Comparison of ENCODE assay signal across 8 cellular contexts in the genomic region with DNA sequence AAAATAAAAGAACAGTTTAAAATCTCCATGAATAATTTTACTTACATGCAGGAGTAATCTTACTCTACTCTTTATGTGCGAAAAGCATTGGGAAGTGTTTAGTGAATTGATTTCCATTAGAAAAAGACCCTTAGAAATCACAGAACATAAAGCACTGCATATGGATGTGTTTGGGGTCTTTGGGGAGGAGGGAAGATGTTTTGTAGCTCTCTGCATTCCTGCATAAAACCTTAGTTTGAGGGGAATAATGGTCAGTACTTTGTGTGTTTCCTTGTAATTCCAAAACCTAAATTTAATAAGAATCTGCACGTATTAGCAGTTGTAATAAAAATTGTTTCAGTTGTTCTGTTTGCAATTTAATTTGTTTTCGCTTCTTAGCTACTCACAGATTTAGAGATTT.
DNase-seq lines count a peak whose midpoint lies in the region; ATAC-seq and TF ChIP-seq lines count a peak whose summit lies in the region.

No MANE protein-coding gene starts in this region.

- intact Hi-C loops in body of pancreas (cut with DNase I) = no loop called here
- intact Hi-C loops in upper lobe of right lung (cut with DNase I) = no loop called here

- H3K4me1 ChIP-seq in body of pancreas (peaks cover 18% of the 10 kb centered on the region), mesodermal cell (ENCODE audit: control insufficient read depth, insufficient read depth, low read length, poor library complexity, severe bottlenecking) (peaks cover 6% of the 10 kb centered on the region), upper lobe of right lung (peaks cover 26% of the 10 kb centered on the region)

- peak overlapping the region; percentile 99 for H3K27ac Mint-ChIP-seq in activated naive CD4-positive, alpha-beta T cell treated with anti-CD3 and anti-CD28 coated beads, Interleukin-2, amount 50 U/mL, for 24 hours

- peaks cover 7% of the 10 kb centered on the region for H3K36me3 Mint-ChIP-seq in activated naive CD4-positive, alpha-beta T cell treated with anti-CD3 and anti-CD28 coated beads, Interleukin-2, amount 50 U/mL, for 24 hours

- no peak for TF ChIP-seq POLR2A in body of pancreas (IDR thresholded peaks at IDR 0.05)

- no peak for ATAC-seq in body of pancreas
- ATAC-seq in upper lobe of right lung = no peak
- ATAC-seq in GM18861 (IDR thresholded peaks at IDR 0.05; ENCODE audit: unreplicated experiment) = no peak

- H3K9me3 Mint-ChIP-seq in activated naive CD4-positive, alpha-beta T cell treated with anti-CD3 and anti-CD28 coated beads, Interleukin-2, amount 50 U/mL, for 24 hours = no peaks in the 10 kb centered on the region

- 27 to 33% methylated on average over 3 of the region's 3 CpGs for WGBS in body of pancreas, 2 donors
- WGBS in mesodermal cell (ENCODE audit: insufficient coverage in 2 of 2), 2 experiments = no CpG with 5 or more reads among the region's 3 CpGs

- H3K4me3 Mint-ChIP-seq in activated naive CD4-positive, alpha-beta T cell treated with anti-CD3 and anti-CD28 coated beads, Interleukin-2, amount 50 U/mL, for 24 hours = peak overlapping the region; percentile 97

- H3K36me3 ChIP-seq in body of pancreas (replicated peaks in 1 of 2; ENCODE audit: insufficient read depth in 1 of 2, low read depth in 2 of 2) (peaks cover 0 to 4% of the 10 kb centered on the region in 2 donors), mesodermal cell (ENCODE audit: control insufficient read depth, insufficient read depth, low read length) (no peaks in the 10 kb centered on the region), upper lobe of right lung (peaks cover 13% of the 10 kb centered on the region)

- H3K4me1 Mint-ChIP-seq in activated naive CD4-positive, alpha-beta T cell treated with anti-CD3 and anti-CD28 coated beads, Interleukin-2, amount 50 U/mL, for 24 hours = peaks cover 80% of the 10 kb centered on the region

- H3K27me3 Mint-ChIP-seq in activated naive CD4-positive, alpha-beta T cell treated with anti-CD3 and anti-CD28 coated beads, Interleukin-2, amount 50 U/mL, for 24 hours = no peaks in the 10 kb centered on the region

- H3K4me3 ChIP-seq in body of pancreas = peak overlapping the region in 1 of 2 donors; percentile 21
- H3K4me3 ChIP-seq in mesodermal cell (ENCODE audit: extremely low read depth, insufficient read depth, low read length, poor library complexity, severe bottlenecking) = peak overlapping the region; percentile 21
- peak overlapping the region; percentile 48 for H3K4me3 ChIP-seq in upper lobe of right lung

- no peak for DNase-seq in activated naive CD4-positive, alpha-beta T cell treated with Interleukin-2 at 50 U/mL for 16 hours
- no peak for DNase-seq in body of pancreas
- no peak for DNase-seq in upper lobe of right lung
- DNase-seq in NCI-H2227 treated with DMSO at 0.1 percent for 48 hours (lab: John Stamatoyannopoulos, UW) = no peak
- DNase-seq in islet precursor cell = no peak

- H3K9me3 ChIP-seq in body of pancreas = no peaks in the 10 kb centered on the region
- no peaks in the 10 kb centered on the region for H3K9me3 ChIP-seq in mesodermal cell (ENCODE audit: control insufficient read depth, low read length)
- no peaks in the 10 kb centered on the region for H3K9me3 ChIP-seq in upper lobe of right lung

- H3K27ac ChIP-seq in body of pancreas = peak overlapping the region in 3 of 4 donors; percentile 62 to 82 (median 62)
- no peak overlapping the region for H3K27ac ChIP-seq in mesodermal cell (ENCODE audit: low read depth, low read length, severe bottlenecking)
- peak overlapping the region; percentile 79 for H3K27ac ChIP-seq in upper lobe of right lung

- H3K27me3 ChIP-seq in body of pancreas (no peaks in the 10 kb centered on the region), upper lobe of right lung (no peaks in the 10 kb centered on the region)

- TF ChIP-seq CTCF in body of pancreas (IDR thresholded peaks at IDR 0.05) (no peak), upper lobe of right lung (IDR thresholded peaks at IDR 0.05) (no peak)
